17 cellular contexts compared by ENCODE assay signal in genomic region chr1:66478116-66478515, GRCh38. TPM values are rescaled to one million over a fixed set of nuclear protein-coding genes. Genes with fewer than 3 reads are reported as not detected.
DNase-seq lines count a peak whose midpoint lies in the region; ATAC-seq and TF ChIP-seq lines count a peak whose summit lies in the region.
"Had no signal": no experiment of that assay in that cellular context is flagged by ENCODE, and none has a peak within 500 bp of the region (broad histone marks: within the 10 kb centered on the region; RNA-seq: fewer than 3 reads in every experiment).

No MANE protein-coding gene starts in this region.

- peak overlapping the region; percentile 10; the same call in 1 of the 2 replicates for H3K4me2 ChIP-seq in IMR-90 (ENCODE audit: low read depth, low read length)

- H2BK15ac ChIP-seq in IMR-90 (ENCODE audit: low read depth, low read length), result peak overlapping the region; percentile 62; the same call in 1 of the 3 replicates

- TF ChIP-seq RAD21 in IMR-90 (IDR thresholded peaks at IDR 0.05; ENCODE audit: low read length), result no peak

- no peaks in the 10 kb centered on the region for H4K20me1 ChIP-seq in IMR-90 (ENCODE audit: insufficient read depth, low read length)

- TF ChIP-seq CTCF in IMR-90 (conservative IDR thresholded peaks at IDR 0.05; ENCODE audit: low read depth, low read length) (no peak), chondrocyte (IDR thresholded peaks at IDR 0.05) (no peak), prostate gland (IDR thresholded peaks at IDR 0.05) (no peak)

- H4K91ac ChIP-seq in IMR-90 (ENCODE audit: insufficient read depth, low read depth, low read length), result no peak overlapping the region

- no peak overlapping the region for H3K23ac ChIP-seq in IMR-90 (ENCODE audit: low read depth, low read length)

- H2AK9ac ChIP-seq in IMR-90 (replicated peaks; ENCODE audit: low read depth, low read length, poor library complexity), result no peak overlapping the region

- H3K4ac ChIP-seq in IMR-90 (ENCODE audit: low read depth, low read length), result peak overlapping the region; percentile 5; the same call in 1 of the 2 replicates

- dilution Hi-C loops in IMR-90 (cut with HindIII; ENCODE audit: low sequenced_read_pairs, unreplicated experiment), result no loop called here

- peak overlapping the region; percentile 79 for H3K27ac Mint-ChIP-seq in chondrocyte (ENCODE audit: unreplicated experiment)
- H3K27ac Mint-ChIP-seq in naive thymus-derived CD8-positive, alpha-beta T cell, result no peak overlapping the region
- H3K27ac Mint-ChIP-seq: activated naive CD4-positive, alpha-beta T cell treated with anti-CD3 and anti-CD28 coated beads, Interleukin-2, amount 50 U/mL, for 72 hours; IgD-negative memory B cell had no signal

- peaks cover 23% of the 10 kb centered on the region for H3K9me3 Mint-ChIP-seq in chondrocyte (ENCODE audit: low read depth)
- peaks cover 0 to 12% (median 3%) of the 10 kb centered on the region in 9 donors for H3K9me3 Mint-ChIP-seq in naive thymus-derived CD8-positive, alpha-beta T cell
- H3K9me3 Mint-ChIP-seq: activated naive CD4-positive, alpha-beta T cell treated with anti-CD3 and anti-CD28 coated beads, Interleukin-2, amount 50 U/mL, for 72 hours had no signal

- H3K27me3 Mint-ChIP-seq in chondrocyte (ENCODE audit: low read depth), result no peaks in the 10 kb centered on the region
- peaks cover 4 to 44% (median 22%) of the 10 kb centered on the region in 5 donors for H3K27me3 Mint-ChIP-seq in naive thymus-derived CD8-positive, alpha-beta T cell

- DNase-seq in AG08395 (ENCODE audit: low spot score) (peak; percentile 68), IMR-90 (peak; percentile 54), chondrocyte (ENCODE audit: low spot score) (no peak), kidney glomerular epithelial cell (lab: John Stamatoyannopoulos, UW) (peak; percentile 52), prostate gland (ENCODE audit: low spot score) (no peak)
- DNase-seq in naive thymus-derived CD8-positive, alpha-beta T cell, result no peak
- DNase-seq: AML-193, cortex of kidney, DND-41, NCI-H146, NCI-H748 treated with DMSO at 0.1 percent for 48 hours, upper lobe of right lung had no signal

- H2AFZ ChIP-seq in IMR-90 (replicated peaks; ENCODE audit: low read length, poor library complexity), result no peak overlapping the region

- H4K5ac ChIP-seq in IMR-90 (ENCODE audit: low read depth, low read length), result no peak overlapping the region

- H3K9me1 ChIP-seq in IMR-90 (ENCODE audit: insufficient read depth, low read length), result no peaks in the 10 kb centered on the region

- H2AK5ac ChIP-seq in IMR-90 (ENCODE audit: low read depth, low read length), result peak overlapping the region; percentile 60; the same call in 1 of the 2 replicates

- no peak overlapping the region for H3K4me3 Mint-ChIP-seq in chondrocyte (ENCODE audit: unreplicated experiment)
- H3K4me3 Mint-ChIP-seq in naive thymus-derived CD8-positive, alpha-beta T cell, result no peak overlapping the region
- H3K4me3 Mint-ChIP-seq: IgD-negative memory B cell had no signal

- in situ Hi-C loops in IMR-90 (cut with MboI; ENCODE audit: low sequenced_read_pairs), result no loop called here

- 97% methylated on average over 3 of the region's 7 CpGs; no CpG with 5 or more reads in 1 of the 2 experiments for WGBS in IMR-90 (ENCODE audit: extremely low coverage in 2 of 2, insufficient read length in 1 of 2), 2 experiments
- 94% methylated on average over 7 of the region's 7 CpGs for WGBS in prostate gland

- peaks cover 4% of the 10 kb centered on the region for H3K36me3 Mint-ChIP-seq in chondrocyte (ENCODE audit: low read depth)
- H3K36me3 Mint-ChIP-seq in naive thymus-derived CD8-positive, alpha-beta T cell, result peaks cover 0 to 5% (median 0%) of the 10 kb centered on the region in 3 donors
- H3K36me3 Mint-ChIP-seq: activated naive CD4-positive, alpha-beta T cell treated with anti-CD3 and anti-CD28 coated beads, Interleukin-2, amount 50 U/mL, for 72 hours had no signal

- no peak overlapping the region for H2BK5ac ChIP-seq in IMR-90 (ENCODE audit: low read depth, low read length, poor library complexity, severe bottlenecking)

- H3K27me3 ChIP-seq in IMR-90 (ENCODE audit: control insufficient read depth, insufficient read depth, low read length), result no peaks in the 10 kb centered on the region
- H3K27me3 ChIP-seq in prostate gland (replicated peaks; ENCODE audit: insufficient read depth), result no peaks in the 10 kb centered on the region
- H3K27me3 ChIP-seq: neutrophil, upper lobe of right lung had no signal

- H3K9me3 ChIP-seq in IMR-90 (ENCODE audit: control insufficient read depth, insufficient read depth, low read length) (peaks cover 3% of the 10 kb centered on the region; the same call in 1 of the 2 replicates), prostate gland (no peaks in the 10 kb centered on the region)
- H3K9me3 ChIP-seq: neutrophil, upper lobe of right lung had no signal

- peaks cover 34% of the 10 kb centered on the region for H3K4me1 Mint-ChIP-seq in chondrocyte (ENCODE audit: low read depth)
- no peaks in the 10 kb centered on the region for H3K4me1 Mint-ChIP-seq in naive thymus-derived CD8-positive, alpha-beta T cell
- H3K4me1 Mint-ChIP-seq: IgD-negative memory B cell had no signal

- CTCF ChIA-PET in IMR-90 (lab: Yijun Ruan, JAX), result interaction anchor here (0.8 to 1.6 kb wide), 2 partner anchors 13 to 26 kb away, joined by 3 to 6 read pairs; no protein-coding TSS in a partner anchor

- intact Hi-C loops in IMR-90 (cut with micrococcal nuclease), result no loop called here
- intact Hi-C loops in prostate gland (cut with DNase I), result no loop called here

- no peak overlapping the region for H3K9ac ChIP-seq in IMR-90 (ENCODE audit: low read depth, low read length)

- H3K4me3 ChIP-seq in IMR-90 (ENCODE audit: insufficient read depth, low read depth, low read length) (no peak overlapping the region), prostate gland (no peak overlapping the region)
- H3K4me3 ChIP-seq: upper lobe of right lung had no signal

- no peak overlapping the region for H3K27ac ChIP-seq in IMR-90 (ENCODE audit: insufficient read depth, low read length)
- H3K27ac ChIP-seq in prostate gland, result no peak overlapping the region
- H3K27ac ChIP-seq: neutrophil, upper lobe of right lung had no signal

- H3K79me1 ChIP-seq in IMR-90 (ENCODE audit: low read depth in 1 of 2, low read length in 2 of 2), result no peaks in the 10 kb centered on the region

- TF ChIP-seq POLR2A in IMR-90 (IDR thresholded peaks at IDR 0.05; ENCODE audit: low read depth, low read length) (no peak), prostate gland (IDR thresholded peaks at IDR 0.05) (no peak)

- POLR2A ChIA-PET in IMR-90 (lab: Charles Lee; ENCODE audit: unreplicated experiment), result no interaction called here
- POLR2A ChIA-PET in naive thymus-derived CD8-positive, alpha-beta T cell (lab: Charles Lee), result no interaction called here

- H4K8ac ChIP-seq in IMR-90 (ENCODE audit: low read depth in 2 of 2, low read length in 2 of 2), result peak overlapping the region in 1 of 2 experiments; percentile 39; a peak in 2 of 4 replicates

- peaks cover 2% of the 10 kb centered on the region; the same call in 1 of the 2 replicates for H3K4me1 ChIP-seq in IMR-90 (ENCODE audit: control insufficient read depth, insufficient read depth, low read length)
- no peaks in the 10 kb centered on the region for H3K4me1 ChIP-seq in prostate gland (replicated peaks)
- H3K4me1 ChIP-seq: upper lobe of right lung had no signal

- H3K36me3 ChIP-seq in IMR-90 (ENCODE audit: control insufficient read depth, insufficient read depth, low read length) (no peaks in the 10 kb centered on the region), prostate gland (no peaks in the 10 kb centered on the region)
- H3K36me3 ChIP-seq: neutrophil, upper lobe of right lung had no signal

- no peak overlapping the region for H3K56ac ChIP-seq in IMR-90 (ENCODE audit: extremely low read depth, insufficient read depth, low read length)

- peak overlapping the region; percentile 64 for H2BK120ac ChIP-seq in IMR-90 (ENCODE audit: low read depth, low read length)

- BruUV-seq in IMR-90 (replicated peaks; lab: Mats Ljungman, UMichigan), result no TSS peak

- peak overlapping the region; percentile 41; the same call in 1 of the 2 replicates for H3K14ac ChIP-seq in IMR-90 (replicated peaks; ENCODE audit: low read depth, low read length)

- ATAC-seq in IMR-90 (ENCODE audit: low read depth) (peak; percentile 81), HG03196 (IDR thresholded peaks at IDR 0.05; ENCODE audit: unreplicated experiment) (no peak), HG03025 (IDR thresholded peaks at IDR 0.05; ENCODE audit: low FRiP score, unreplicated experiment) (no peak)
- ATAC-seq in naive thymus-derived CD8-positive, alpha-beta T cell, result no peak
- ATAC-seq: activated naive CD4-positive, alpha-beta T cell treated with anti-CD3 and anti-CD28 coated beads, Interleukin-2, amount 50 U/mL, for 72 hours; upper lobe of right lung had no signal

- H3K18ac ChIP-seq in IMR-90 (ENCODE audit: low read depth, low read length), result no peak overlapping the region; the same call in 1 of the 2 replicates

- 0 out of 2 replicates have a peak overlapping the region, but pooled peaks have one; percentile 37 for H2BK20ac ChIP-seq in IMR-90 (ENCODE audit: low read depth, low read length)

TF ChIP-seq in IMR-90, 13 proteins besides CTCF, POLR2A, EP300 and RAD21 (continues in another document):
- TF ChIP-seq RCOR1 (IDR thresholded peaks at IDR 0.05; ENCODE audit: insufficient replicate concordance, low read length), result no peak
- TF ChIP-seq, protein P1, sequence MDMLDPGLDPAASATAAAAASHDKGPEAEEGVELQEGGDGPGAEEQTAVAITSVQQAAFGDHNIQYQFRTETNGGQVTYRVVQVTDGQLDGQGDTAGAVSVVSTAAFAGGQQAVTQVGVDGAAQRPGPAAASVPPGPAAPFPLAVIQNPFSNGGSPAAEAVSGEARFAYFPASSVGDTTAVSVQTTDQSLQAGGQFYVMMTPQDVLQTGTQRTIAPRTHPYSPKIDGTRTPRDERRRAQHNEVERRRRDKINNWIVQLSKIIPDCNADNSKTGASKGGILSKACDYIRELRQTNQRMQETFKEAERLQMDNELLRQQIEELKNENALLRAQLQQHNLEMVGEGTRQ (IDR thresholded peaks at IDR 0.05; ENCODE audit: low read depth, low read length), result no peak

RNA-seq across cellular contexts. Expression of gene SGIP1, which starts 55.8 kb away (rescaled TPM):
- total RNA-seq in IMR-90 (2012; rRNA removed) (27.1 and 43.6 TPM in 2 replicates), chondrocyte (29.3 to 47.9 TPM (median 31.8 TPM) in 3 replicates), prostate gland (10 to 100 TPM in 1 of 2 donors, under 1 TPM in 1; 0.59 to 38.4 TPM)
- 40.7 and 42.7 TPM in 2 replicates for polyA plus RNA-seq in IMR-90 (2012; rRNA removed)
- polyA plus RNA-seq in IMR-90 (2012; cell fraction: cytosol; rRNA removed), result 8.9 and 10.9 TPM in 2 replicates
- 69.0 and 361 TPM in 2 replicates for polyA plus RNA-seq in IMR-90 (2012; cell fraction: nucleus; rRNA removed; ENCODE audit: low replicate concordance)
- total RNA-seq in naive thymus-derived CD8-positive, alpha-beta T cell, result not detected
- not detected for polyA plus RNA-seq in naive thymus-derived CD8-positive, alpha-beta T cell
- total RNA-seq: activated naive CD4-positive, alpha-beta T cell treated with anti-CD3 and anti-CD28 coated beads, Interleukin-2, amount 50 U/mL, for 72 hours had no signal

Comparison
In these comparisons a context has a peak if more than half of its experiments do, and no peak if none do; other contexts are left out.
1. DNase-seq: peak in AG08395 (single experiment), IMR-90 (single experiment) and kidney glomerular epithelial cell (single experiment); none in chondrocyte (single experiment), prostate gland (single experiment) and naive thymus-derived CD8-positive, alpha-beta T cell (0 of 10).